Comparison of ENCODE assay signal across 1 cellular context in genomic region chr4:128591482-128591881, GRCh38.
TF ChIP-seq lines count a peak whose summit lies in the region.

No MANE protein-coding gene starts in this region.

TF ChIP-seq in GM23338, 12 proteins besides CTCF, POLR2A, EP300 and RAD21 (continued from another document):
- TF ChIP-seq ZNF462 (CRISPR knock-in tag; IDR thresholded peaks at IDR 0.05): no peak
- no peak for TF ChIP-seq NANOG (IDR thresholded peaks at IDR 0.05; ENCODE audit: borderline replicate concordance)
- no peak for TF ChIP-seq CREB1 (CRISPR knock-in tag; IDR thresholded peaks at IDR 0.05; ENCODE audit: low read depth)
